In the genomic region with DNA sequence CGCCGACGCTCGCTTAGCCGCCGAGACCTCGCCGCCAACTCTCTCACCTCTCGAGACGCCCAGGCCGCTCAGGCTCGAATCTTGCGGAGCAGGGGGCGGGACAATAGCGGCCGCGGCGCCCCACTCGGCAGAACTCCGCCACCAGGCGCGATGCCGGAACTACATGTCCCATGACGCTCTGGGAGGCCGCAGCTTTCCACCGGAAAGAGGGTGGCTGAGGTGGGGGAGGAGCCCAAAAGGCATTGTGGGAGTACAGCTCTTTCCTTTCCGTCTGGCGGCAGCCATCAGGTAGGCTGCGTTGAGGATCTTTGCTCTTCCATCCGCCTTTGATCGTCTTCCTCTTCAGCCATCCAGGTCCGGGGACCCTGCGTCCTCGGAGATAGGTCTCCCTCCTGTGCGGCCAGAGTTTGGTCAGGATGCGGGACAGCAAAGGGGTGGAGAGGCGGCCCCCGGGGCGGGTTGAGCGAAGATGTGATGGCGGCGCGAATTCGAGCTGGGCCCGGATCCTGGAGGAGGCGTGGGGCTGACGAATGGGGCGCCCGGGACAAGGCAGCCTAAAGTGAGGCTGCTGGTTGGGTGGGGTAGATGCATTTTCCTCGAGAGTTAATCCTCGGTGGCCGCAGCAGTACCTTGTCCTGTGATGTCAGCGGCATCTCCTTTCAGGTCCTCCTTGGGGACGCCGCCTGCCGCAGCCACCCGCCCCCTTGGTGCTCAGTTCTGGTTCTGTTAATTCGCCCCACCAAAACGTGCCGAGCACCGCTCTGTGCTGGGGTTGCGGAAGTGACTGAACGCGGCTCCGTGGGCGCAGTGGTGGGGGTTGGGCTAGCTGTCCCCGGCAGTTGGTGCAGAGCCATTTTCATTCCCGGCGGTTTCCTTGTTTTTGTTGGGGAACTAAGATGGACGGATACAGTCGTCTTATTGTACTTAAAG, we compare ENCODE assay signal across 1 cellular context.
TF ChIP-seq lines count a peak whose summit lies in the region.

A gene (minus strand): TSS at position 105 of the 930 bp plus-strand sequence. CDS start 6,086 bp downstream, outside the sequence.
A gene (plus strand): TSS at position 247 of the 930 bp plus-strand sequence. CDS start 728 bp downstream, outside the sequence.

TF ChIP-seq in H1, 55 proteins besides CTCF, POLR2A, EP300 and RAD21 (continued from another document):
- TF ChIP-seq NANOG (IDR thresholded peaks at IDR 0.05; ENCODE audit: insufficient read depth, low read depth, low read length, poor library complexity, severe bottlenecking) (no peak), JUN (IDR thresholded peaks at IDR 0.05; ENCODE audit: low read depth, low read length) (no peak), CREB1 (IDR thresholded peaks at IDR 0.05) (peak; percentile 72)
